24 cellular contexts compared by ENCODE assay signal in the genomic region with DNA sequence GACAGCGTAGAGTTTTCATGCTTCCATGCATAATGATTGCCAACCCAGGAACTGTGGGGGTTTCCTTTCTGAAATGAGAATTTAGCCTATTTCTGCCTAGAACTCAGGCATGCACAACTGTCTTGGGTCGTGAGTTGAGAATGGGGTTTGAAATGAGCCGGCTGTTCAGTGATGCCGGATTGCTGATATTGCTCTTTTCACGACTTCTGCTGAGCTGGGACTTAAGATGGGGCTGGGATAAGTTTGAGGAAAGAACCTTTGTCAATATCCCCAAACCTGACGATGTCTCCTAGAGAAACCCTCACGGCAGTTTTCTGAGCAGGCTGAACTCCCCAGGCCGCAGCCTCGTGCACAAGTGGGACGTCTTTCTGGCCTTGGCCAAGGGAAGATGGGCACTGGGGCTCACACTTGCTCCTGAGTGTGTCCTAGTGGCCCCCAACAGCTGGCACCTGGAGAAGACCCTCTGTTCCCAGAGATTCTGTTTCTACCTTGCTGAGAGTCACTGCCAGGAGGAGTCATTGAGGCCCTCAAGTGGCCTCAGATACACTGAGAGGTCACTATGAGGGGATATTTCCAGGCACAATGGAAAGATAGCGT. TPM values are rescaled to one million over a fixed set of nuclear protein-coding genes. Genes with fewer than 3 reads are reported as not detected.
DNase-seq lines count a peak whose midpoint lies in the region; ATAC-seq, FAIRE-seq and TF ChIP-seq lines count a peak whose summit lies in the region.
"Had no signal": no experiment of that assay in that cellular context is flagged by ENCODE, and none has a peak within 500 bp of the region (broad histone marks: within the 10 kb centered on the region; RNA-seq: fewer than 3 reads in every experiment).

No MANE protein-coding gene starts in this region.

- TF ChIP-seq CTCF in A549 (IDR thresholded peaks at IDR 0.05) (no peak), nephron (IDR thresholded peaks at IDR 0.05; ENCODE audit: unreplicated experiment in 3 of 3) (no peak), type B pancreatic cell (conservative IDR thresholded peaks at IDR 0.05) (no peak), left lung (IDR thresholded peaks at IDR 0.05) (no peak)

- ATAC-seq in A549 (no peak), GM19463 (IDR thresholded peaks at IDR 0.05; ENCODE audit: unreplicated experiment) (no peak), left lung (no peak)
- ATAC-seq: CD8-positive, alpha-beta T cell had no signal

- H3K9me3 Mint-ChIP-seq in nephron: no peaks in the 10 kb centered on the region
- H3K9me3 Mint-ChIP-seq in type B pancreatic cell: no peaks in the 10 kb centered on the region
- H3K9me3 Mint-ChIP-seq: CD4-positive, alpha-beta T cell; CD8-positive, alpha-beta T cell had no signal

- no peaks in the 10 kb centered on the region for H3K36me3 ChIP-seq in left lung
- H3K36me3 ChIP-seq: BLaER1 treated with 17β-estradiol and CSF1 and Interleukin-3, amounts not matched to agents 10 nM and 100 nM had no signal

- H3K27ac Mint-ChIP-seq in nephron (peak overlapping the region in 2 of 3 experiments; percentile 46 to 49), type B pancreatic cell (no peak overlapping the region)
- H3K27ac Mint-ChIP-seq: B cell; CD4-positive, alpha-beta T cell; CD8-positive, alpha-beta T cell had no signal

- H3K36me3 Mint-ChIP-seq in nephron (ENCODE audit: low read depth): no peaks in the 10 kb centered on the region
- no peaks in the 10 kb centered on the region for H3K36me3 Mint-ChIP-seq in type B pancreatic cell
- H3K36me3 Mint-ChIP-seq: CD8-positive, alpha-beta T cell had no signal

- H3K4me2 ChIP-seq in A549: no peak overlapping the region

- TF ChIP-seq RAD21 in A549 (conservative IDR thresholded peaks at IDR 0.05 in 1 of 2, IDR thresholded peaks at IDR 0.05 in 1 of 2): no peak

- H3K4me1 Mint-ChIP-seq in nephron (peaks cover 7% of the 10 kb centered on the region), type B pancreatic cell (ENCODE audit: unreplicated experiment) (no peaks in the 10 kb centered on the region)

- POLR2A ChIA-PET in A549 (lab: Yijun Ruan, JAX): no interaction called here

- H3K27me3 Mint-ChIP-seq in nephron (ENCODE audit: low read depth) (no peaks in the 10 kb centered on the region), type B pancreatic cell (no peaks in the 10 kb centered on the region)
- H3K27me3 Mint-ChIP-seq: CD4-positive, alpha-beta T cell had no signal

- H3K9me3 ChIP-seq in A549 (no peaks in the 10 kb centered on the region), left lung (no peaks in the 10 kb centered on the region)
- H3K9me3 ChIP-seq: Caco-2 had no signal

- DNase-seq in A549 (ENCODE audit: low read depth in 1 of 2, low spot score in 1 of 2) (no peak), ecto neural progenitor cell (ENCODE audit: low spot score) (peak; percentile 22), type B pancreatic cell (ENCODE audit: extremely low spot score, unreplicated experiment) (peak; percentile 24), left lung (no peak), medulla oblongata (ENCODE audit: extremely low spot score) (no peak), NCI-H1694 treated with DMSO at 0.1 percent for 48 hours (lab: John Stamatoyannopoulos, UW) (no peak)
- DNase-seq: ACHN; AML-193; Caco-2; Calu3; CD4-positive, alpha-beta T cell; CD8-positive, alpha-beta T cell; DMS79 treated with DMSO at 0.1 percent for 48 hours; GF-D8 had no signal

- H3K4me3 Mint-ChIP-seq in nephron (no peak overlapping the region), type B pancreatic cell (no peak overlapping the region)
- H3K4me3 Mint-ChIP-seq: B cell; CD4-positive, alpha-beta T cell; CD8-positive, alpha-beta T cell had no signal

- H3K27ac ChIP-seq in A549 (no peak overlapping the region), left lung (no peak overlapping the region)
- H3K27ac ChIP-seq: 22Rv1, C4-2B had no signal

- no peak for TF ChIP-seq POLR2A in A549 (IDR thresholded peaks at IDR 0.05; ENCODE audit: low read length)

- intact Hi-C loops in left lung (cut with DNase I): no loop called here

- H3K4me3 ChIP-seq in A549: no peak overlapping the region
- no peak overlapping the region for H3K4me3 ChIP-seq in left lung
- H3K4me3 ChIP-seq: BLaER1 treated with 17β-estradiol and CSF1 and Interleukin-3, amounts not matched to agents 10 nM and 100 nM had no signal

- FAIRE-seq in A549 (lab: Jason Lieb, UNC): no peak
- FAIRE-seq: D721Med, G401.6, GM12891, GM19239 had no signal

- H3K27me3 ChIP-seq in left lung: no peaks in the 10 kb centered on the region
- H3K27me3 ChIP-seq: BLaER1 treated with 17β-estradiol and CSF1 and Interleukin-3, amounts not matched to agents 10 nM and 100 nM had no signal

- TF ChIP-seq EP300 in A549 (IDR thresholded peaks at IDR 0.05): no peak

- H3K4me1 ChIP-seq in A549: 0 out of 3 replicates have a peak, but pooled peaks cover 6% of the 10 kb centered on the region
- no peaks in the 10 kb centered on the region for H3K4me1 ChIP-seq in left lung
- H3K4me1 ChIP-seq: Caco-2 had no signal

- CTCF ChIA-PET in A549 (lab: Yijun Ruan, JAX): interaction anchor here (1.1 to 1.2 kb wide), 2 partner anchors 31 to 61 kb away, joined by 3 read pairs; no protein-coding TSS in a partner anchor

- WGBS in A549 (ENCODE audit: missing lambda C conversion rate): 85% methylated on average over 11 of the region's 11 CpGs

TF ChIP-seq in A549, 52 proteins besides CTCF, POLR2A, EP300 and RAD21:
- peak; percentile 55 for TF ChIP-seq MAFK (IDR thresholded peaks at IDR 0.05; ENCODE audit: partially characterized antibody)
- TF ChIP-seq JUN (IDR thresholded peaks at IDR 0.05): no peak
TF ChIP-seq in A549: peak in this region for 1.

RNA-seq across cellular contexts. Expression of a gene that starts 34.1 kb away (rescaled TPM):
- polyA plus RNA-seq in A549 (2011; rRNA removed) (34.7 and 36.3 TPM in 2 replicates), A549 (2017; fragmentation: RNase III; extraction: RNeasy Plus Mini Kit Qiagen cat#74134 plus additional on column Dnase treatment) (22.4 to 23.3 TPM (median 22.7 TPM) in 3 replicates)
- polyA plus RNA-seq in A549 (2012; cell fraction: cytosol; rRNA removed): 14.1 and 15.0 TPM in 2 replicates
- 13.0 and 15.5 TPM in 2 replicates for polyA plus RNA-seq in A549 (2012; cell fraction: nucleus; rRNA removed)
- 102 and 124 TPM in 2 replicates for polyA minus RNA-seq in A549 (2011; rRNA and poly(A)+ RNA removed)
- total RNA-seq in type B pancreatic cell (ENCODE audit: low replicate concordance) (44.8 and 46.8 TPM in 2 replicates), left lung (10 to 100 TPM; 69.0 to 69.8 TPM)
- total RNA-seq: CD8-positive, alpha-beta T cell had no signal

Comparison
In these comparisons a context has a peak if more than half of its experiments do, and no peak if none do; other contexts are left out.
1. DNase-seq: peak in ecto neural progenitor cell (single experiment) and type B pancreatic cell (single experiment); none in A549 (0 of 2), left lung (0 of 2), medulla oblongata (single experiment) and NCI-H1694 treated with DMSO at 0.1 percent for 48 hours (single experiment).